In the genomic region with DNA sequence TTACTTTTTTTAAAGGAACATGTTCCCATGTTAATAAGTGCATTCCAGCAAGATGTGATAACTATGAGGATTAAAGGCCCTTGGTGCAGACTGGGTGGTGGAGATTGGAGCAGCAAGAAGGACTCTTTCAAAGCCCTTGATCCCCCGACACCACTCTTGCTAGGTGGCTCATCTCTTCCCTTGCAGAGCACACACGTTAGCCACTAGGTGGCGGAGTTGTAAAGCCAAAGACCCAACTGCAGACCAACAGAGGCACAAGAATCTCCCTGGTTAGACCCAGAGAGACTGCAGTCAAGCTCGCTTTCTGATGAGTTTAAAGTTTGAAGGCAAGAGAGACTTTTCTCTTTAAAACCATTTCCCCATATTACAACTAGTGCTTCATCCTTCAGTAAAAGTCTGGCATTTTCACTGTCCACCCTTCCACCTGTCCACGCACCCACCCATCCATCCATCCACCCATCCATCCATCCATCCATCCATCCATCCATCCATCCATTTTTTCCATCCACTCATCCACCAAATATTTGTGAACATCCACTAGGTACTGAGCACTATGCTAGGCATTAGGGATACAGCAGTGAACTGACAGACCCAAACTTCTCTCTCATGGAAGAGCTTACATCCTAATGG, we compare ENCODE assay signal across 9 cellular contexts.
DNase-seq lines count a peak whose midpoint lies in the region; ATAC-seq, FAIRE-seq and TF ChIP-seq lines count a peak whose summit lies in the region.
"Had no signal": no experiment of that assay in that cellular context is flagged by ENCODE, and none has a peak within 500 bp of the region (broad histone marks: within the 10 kb centered on the region; RNA-seq: fewer than 3 reads in every experiment).

No MANE protein-coding gene starts in this region.

- H3K4me1 ChIP-seq in Panc1 (ENCODE audit: control insufficient read depth, insufficient read depth, low read length) (no peaks in the 10 kb centered on the region), pancreas (no peaks in the 10 kb centered on the region)

- peaks cover 0 to 4% (median 0%) of the 10 kb centered on the region in 3 donors for H3K27me3 Mint-ChIP-seq in CD14-positive monocyte (ENCODE audit: low read depth in 3 of 3)
- no peaks in the 10 kb centered on the region for H3K27me3 Mint-ChIP-seq in activated T-helper 2 cell treated with anti-CD3 and anti-CD28 coated beads, Interferon-gamma antibody, Interleukin-2, Interleukin-4, amounts not matched to agents 10 μg/mL and 5 μg/mL and 100 μg/mL, durations not matched to agents 14 hours and 24 hours and 36 hours (ENCODE audit: low read depth)

- ATAC-seq in Panc1 (peak; percentile 98), pancreas (peak; percentile 84 to 97 (median 96))

- no peaks in the 10 kb centered on the region for H3K4me1 Mint-ChIP-seq in CD14-positive monocyte
- H3K4me1 Mint-ChIP-seq in activated T-helper 2 cell treated with anti-CD3 and anti-CD28 coated beads, Interferon-gamma antibody, Interleukin-2, Interleukin-4, amounts not matched to agents 10 μg/mL and 5 μg/mL and 100 μg/mL, durations not matched to agents 14 hours and 24 hours and 36 hours (ENCODE audit: low read depth), result no peaks in the 10 kb centered on the region
- H3K4me1 Mint-ChIP-seq: IgD-negative memory B cell had no signal

- no TSS peak for BruUV-seq in Panc1 (replicated peaks; lab: Mats Ljungman, UMichigan)

- DNase-seq in CD14-positive monocyte (ENCODE audit: low spot score), result no peak
- DNase-seq in GM19240 (ENCODE audit: insufficient read length, low spot score), result peak; percentile 43
- DNase-seq in Jurkat, Clone E6-1 (ENCODE audit: low read depth, low spot score), result peak; percentile 60
- DNase-seq in Panc1 (ENCODE audit: low read depth, low spot score), result peak; percentile 72
- DNase-seq in activated T-helper 2 cell treated with anti-CD3 and anti-CD28 coated beads, Interferon-gamma antibody, Interleukin-2, Interleukin-4, amounts not matched to agents 10 μg/mL and 5 μg/mL and 100 μg/mL, durations not matched to agents 14 hours and 24 hours and 36 hours (ENCODE audit: low spot score), result peak; percentile 24
- peak; percentile 46 for DNase-seq in foreskin melanocyte
- peak in 4 of 6 donors; percentile 45 to 70 (median 48) for DNase-seq in pancreas
- DNase-seq in urothelium cell line (ENCODE audit: low spot score), result peak; percentile 85

- TF ChIP-seq CTCF in CD14-positive monocyte (IDR thresholded peaks at IDR 0.05) (peak; percentile 69), Panc1 (IDR thresholded peaks at IDR 0.05) (peak; percentile 86), pancreas (IDR thresholded peaks at IDR 0.05) (peak; percentile 69 to 82 (median 75))

- no peak overlapping the region for H3K27ac Mint-ChIP-seq in CD14-positive monocyte
- no peak overlapping the region for H3K27ac Mint-ChIP-seq in activated T-helper 2 cell treated with anti-CD3 and anti-CD28 coated beads, Interferon-gamma antibody, Interleukin-2, Interleukin-4, amounts not matched to agents 10 μg/mL and 5 μg/mL and 100 μg/mL, durations not matched to agents 14 hours and 24 hours and 36 hours
- H3K27ac Mint-ChIP-seq: IgD-negative memory B cell had no signal

- CTCF ChIA-PET in Panc1 (lab: Charles Lee), result interaction anchor here (0.8 to 1.6 kb wide), 2 partner anchors 493 to 514 kb away, joined by 3 to 5 read pairs; a partner anchor contains a TSS

- H3K9me3 ChIP-seq in Panc1 (ENCODE audit: control insufficient read depth, insufficient read depth, low read depth, low read length), result no peaks in the 10 kb centered on the region
- no peaks in the 10 kb centered on the region for H3K9me3 ChIP-seq in pancreas

- H3K36me3 ChIP-seq in Panc1 (ENCODE audit: control insufficient read depth, insufficient read depth, low read length) (no peaks in the 10 kb centered on the region), pancreas (no peaks in the 10 kb centered on the region)

- POLR2A ChIA-PET in Panc1 (lab: Charles Lee), result no interaction called here

- no peaks in the 10 kb centered on the region for H3K36me3 Mint-ChIP-seq in CD14-positive monocyte
- no peaks in the 10 kb centered on the region for H3K36me3 Mint-ChIP-seq in activated T-helper 2 cell treated with anti-CD3 and anti-CD28 coated beads, Interferon-gamma antibody, Interleukin-2, Interleukin-4, amounts not matched to agents 10 μg/mL and 5 μg/mL and 100 μg/mL, durations not matched to agents 14 hours and 24 hours and 36 hours (ENCODE audit: low read depth)
- H3K36me3 Mint-ChIP-seq: IgD-negative memory B cell had no signal

- H3K27me3 ChIP-seq in Panc1 (ENCODE audit: control insufficient read depth, insufficient read depth, low read length) (peaks cover 3% of the 10 kb centered on the region; the same call in 1 of the 2 replicates), pancreas (no peaks in the 10 kb centered on the region)

- intact Hi-C loops in CD14-positive monocyte (cut with micrococcal nuclease) (loop anchor here in 1 of 2 donors (5.0 kb wide), 1 partner anchor 491 kb away; a partner anchor contains a TSS), Panc1 (cut with micrococcal nuclease; ENCODE audit: unreplicated experiment) (loop anchor here (1.0 kb wide), 2 partner anchors 494 to 509 kb away; no protein-coding TSS in a partner anchor), pancreas (cut with DNase I) (loop anchor here in 1 of 3 donors (5.0 kb wide), 1 partner anchor 491 kb away; a partner anchor contains a TSS)
- intact Hi-C loops in activated T-helper 2 cell treated with anti-CD3 and anti-CD28 coated beads, Interferon-gamma antibody, Interleukin-2, Interleukin-4, amounts not matched to agents 10 μg/mL and 5 μg/mL and 100 μg/mL, durations not matched to agents 14 hours and 24 hours and 36 hours (cut with micrococcal nuclease), result loop anchor here (1.0 to 5.0 kb wide), 2 partner anchors 493 to 506 kb away; a partner anchor contains a TSS

- H3K9me3 Mint-ChIP-seq in CD14-positive monocyte, result peaks cover 0 to 1% (median 0%) of the 10 kb centered on the region in 7 donors
- no peaks in the 10 kb centered on the region for H3K9me3 Mint-ChIP-seq in activated T-helper 2 cell treated with anti-CD3 and anti-CD28 coated beads, Interferon-gamma antibody, Interleukin-2, Interleukin-4, amounts not matched to agents 10 μg/mL and 5 μg/mL and 100 μg/mL, durations not matched to agents 14 hours and 24 hours and 36 hours

- no peak overlapping the region for H3K4me3 ChIP-seq in Jurkat, Clone E6-1 (ENCODE audit: low read length)
- H3K4me3 ChIP-seq in Panc1 (ENCODE audit: low read depth in 2 of 2, low read length in 2 of 2), result no peak overlapping the region
- H3K4me3 ChIP-seq in pancreas, result no peak overlapping the region

- in situ Hi-C loops in Panc1 (cut with HindIII; ENCODE audit: low pct_unique_long_range_greater_than_20kb, low sequenced_read_pairs), result no loop called here

- H3K4me3 Mint-ChIP-seq in CD14-positive monocyte, result no peak overlapping the region
- H3K4me3 Mint-ChIP-seq in activated T-helper 2 cell treated with anti-CD3 and anti-CD28 coated beads, Interferon-gamma antibody, Interleukin-2, Interleukin-4, amounts not matched to agents 10 μg/mL and 5 μg/mL and 100 μg/mL, durations not matched to agents 14 hours and 24 hours and 36 hours (ENCODE audit: low read depth), result no peak overlapping the region
- H3K4me3 Mint-ChIP-seq: IgD-negative memory B cell had no signal

- WGBS in pancreas, 2 donors, result 19 to 22% methylated on average over 5 of the region's 5 CpGs

- FAIRE-seq in pancreas (lab: Jason Lieb, UNC) (no peak), urothelium cell line (lab: Jason Lieb, UNC) (peak; percentile 81)

- H3K27ac ChIP-seq in Panc1 (ENCODE audit: low read length) (no peak overlapping the region), pancreas (no peak overlapping the region)
